Comparison of ENCODE assay signal across 8 cellular contexts in the genomic region with DNA sequence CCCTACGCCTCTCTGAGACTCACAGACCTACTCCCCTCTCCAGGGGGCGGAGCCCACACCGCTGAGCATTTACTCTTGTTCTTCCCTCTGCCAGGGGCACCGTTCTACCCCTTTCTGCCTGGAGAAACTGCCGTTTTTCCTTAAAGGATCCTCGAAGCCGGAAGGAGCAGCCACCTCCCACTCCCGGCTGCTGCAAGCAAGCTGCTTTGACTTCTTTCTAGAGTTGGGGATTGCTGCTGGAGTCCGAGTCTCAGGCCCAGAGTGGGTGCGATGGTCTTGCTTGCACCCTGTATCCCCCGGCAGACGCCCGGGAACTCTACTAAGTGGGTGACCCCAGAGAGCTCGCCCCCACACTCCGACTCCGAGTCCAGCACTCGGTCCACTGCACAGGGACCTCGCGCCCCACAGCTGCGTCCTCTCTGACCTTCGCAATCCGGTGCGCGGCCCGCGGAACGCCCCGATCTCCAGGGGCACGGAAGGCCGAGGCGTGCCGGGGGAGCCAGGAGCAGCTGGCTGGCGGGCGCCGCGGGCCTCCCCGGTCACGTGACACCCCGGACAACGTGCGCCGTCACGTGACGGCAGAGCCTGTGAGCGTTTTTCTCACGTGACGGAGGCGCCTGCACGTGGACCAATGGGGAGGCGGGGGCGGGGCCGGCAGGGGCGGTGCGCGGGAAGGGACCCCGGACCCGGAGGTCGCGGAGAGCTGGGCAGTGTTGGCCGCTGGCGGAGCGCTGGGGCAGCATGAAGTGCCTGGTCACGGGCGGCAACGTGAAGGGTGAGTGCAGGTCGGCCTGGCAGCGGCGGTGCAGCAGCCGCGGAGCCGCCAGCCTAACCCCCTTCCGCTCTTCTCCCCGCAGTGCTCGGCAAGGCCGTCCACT. TPM values are rescaled to one million over a fixed set of nuclear protein-coding genes. Genes with fewer than 3 reads are reported as not detected.
A peak's percentile ranks its signal among the peaks of the same experiment; 100 is the strongest.
DNase-seq lines count a peak whose midpoint lies in the region; ATAC-seq lines count a peak whose summit lies in the region.

A gene (plus strand): TSS at position 683 of the 878 bp plus-strand sequence. CDS start 59 bp downstream, at position 742.

- H3K4me3 Mint-ChIP-seq in activated CD4-positive, alpha-beta T cell treated with anti-CD3 and anti-CD28 coated beads, Interleukin-2, amount 10 ng/mL, durations not matched to agents 24 days and 14 days: peak within 1 kb of the TSS; percentile 90

- peak within 1 kb of the TSS; percentile 80 for H3K27ac Mint-ChIP-seq in activated CD4-positive, alpha-beta T cell treated with anti-CD3 and anti-CD28 coated beads, Interleukin-2, amount 10 ng/mL, durations not matched to agents 24 days and 14 days

- H3K27me3 Mint-ChIP-seq in activated CD4-positive, alpha-beta T cell treated with anti-CD3 and anti-CD28 coated beads, Interleukin-2, amount 10 ng/mL, durations not matched to agents 24 days and 14 days: no peaks in the 10 kb centered on the region

- ATAC-seq in GM19043 (IDR thresholded peaks at IDR 0.05; ENCODE audit: low read depth, unreplicated experiment): peak; percentile 42
- ATAC-seq in HG03439 (IDR thresholded peaks at IDR 0.05; ENCODE audit: unreplicated experiment): peak; percentile 60
- peak; percentile 89 for ATAC-seq in left lobe of liver

- peak within 1 kb of the TSS; percentile 39 for H3K27ac ChIP-seq in cingulate gyrus (ENCODE audit: low read depth, low read length)

- no peaks in the 10 kb centered on the region for H3K9me3 Mint-ChIP-seq in activated CD4-positive, alpha-beta T cell treated with anti-CD3 and anti-CD28 coated beads, Interleukin-2, amount 10 ng/mL, durations not matched to agents 24 days and 14 days

- DNase-seq in AG08395 (ENCODE audit: low spot score) (peak; percentile 99), NCI-H526 treated with DMSO at 0.1 percent for 48 hours (lab: John Stamatoyannopoulos, UW) (peak; percentile 86), left lobe of liver (ENCODE audit: low spot score) (peak; percentile 97)
- peak; percentile 97 for DNase-seq in activated CD4-positive, alpha-beta T cell treated with anti-CD3 and anti-CD28 coated beads, Interleukin-2, amount 10 ng/mL, durations not matched to agents 24 days and 14 days
- peak; percentile 92 for DNase-seq in stimulated activated CD4-positive, alpha-beta T cell treated with anti-CD3 and anti-CD28 coated beads, Interleukin-1b, Interleukin-23, amount 100 ng/mL, for 48 hours

- H3K4me1 Mint-ChIP-seq in activated CD4-positive, alpha-beta T cell treated with anti-CD3 and anti-CD28 coated beads, Interleukin-2, amount 10 ng/mL, durations not matched to agents 24 days and 14 days: peaks cover 31% of the 10 kb centered on the region

- intact Hi-C loops in activated CD4-positive, alpha-beta T cell treated with anti-CD3 and anti-CD28 coated beads, Interleukin-2, amount 10 ng/mL, durations not matched to agents 24 days and 14 days (cut with micrococcal nuclease): loop anchor here (1.0 kb wide), 1 partner anchor 10 kb away; a partner anchor contains a TSS

- peaks cover 15% of the 10 kb centered on the region for H3K36me3 Mint-ChIP-seq in activated CD4-positive, alpha-beta T cell treated with anti-CD3 and anti-CD28 coated beads, Interleukin-2, amount 10 ng/mL, durations not matched to agents 24 days and 14 days (ENCODE audit: low read depth)

RNA-seq across cellular contexts. Expression of the gene that starts here (rescaled TPM):
- total RNA-seq in activated CD4-positive, alpha-beta T cell treated with anti-CD3 and anti-CD28 coated beads, Interleukin-2, amount 10 ng/mL, durations not matched to agents 24 days and 14 days: 31.6 and 34.3 TPM in 2 replicates
- total RNA-seq in left lobe of liver: 14.9 TPM

Comparison
In these comparisons a context has a peak if more than half of its experiments do, and no peak if none do; other contexts are left out.
1. Peak in every context shown above with its lines: DNase-seq, ATAC-seq and H3K27ac ChIP-seq.